In genomic region chr6:107977283-107977682, GRCh38 we compare ENCODE assay signal across 8 cellular contexts. TPM values are rescaled to one million over a fixed set of nuclear protein-coding genes. Genes with fewer than 3 reads are reported as not detected.
A peak's percentile ranks its signal among the peaks of the same experiment; 100 is the strongest.
DNase-seq lines count a peak whose midpoint lies in the region; FAIRE-seq and TF ChIP-seq lines count a peak whose summit lies in the region.

No MANE protein-coding gene starts in this region.

- no peaks in the 10 kb centered on the region for H3K9me2 ChIP-seq in neural cell (ENCODE audit: insufficient read depth, low read length)

- no peak overlapping the region for H3K27ac ChIP-seq in neural cell (ENCODE audit: low read length)
- no peak overlapping the region for H3K27ac ChIP-seq in colonic mucosa
- H3K27ac ChIP-seq in sigmoid colon, result no peak overlapping the region

- H3K4me3 ChIP-seq in bronchial epithelial cell (ENCODE audit: low read depth, low read length) (no peak overlapping the region), neural cell (ENCODE audit: low read length) (no peak overlapping the region), colonic mucosa (no peak overlapping the region), sigmoid colon (no peak overlapping the region)

- H3K36me3 ChIP-seq in bronchial epithelial cell (ENCODE audit: control insufficient read depth, insufficient read depth, low read length) (no peaks in the 10 kb centered on the region), neural cell (ENCODE audit: insufficient read depth, low read length) (no peaks in the 10 kb centered on the region), colonic mucosa (no peaks in the 10 kb centered on the region), sigmoid colon (no peaks in the 10 kb centered on the region)

- TF ChIP-seq POLR2A in sigmoid colon (IDR thresholded peaks at IDR 0.05), result no peak

- H3K4me1 ChIP-seq in colonic mucosa, result no peaks in the 10 kb centered on the region
- H3K4me1 ChIP-seq in sigmoid colon, result no peaks in the 10 kb centered on the region

- H3K4me2 ChIP-seq in neural cell (ENCODE audit: low read length), result no peak overlapping the region

- H3K27me3 ChIP-seq in bronchial epithelial cell (ENCODE audit: control insufficient read depth, insufficient read depth, low read length) (no peaks in the 10 kb centered on the region), neural cell (ENCODE audit: insufficient read depth, low read depth, low read length) (no peaks in the 10 kb centered on the region), colonic mucosa (no peaks in the 10 kb centered on the region), sigmoid colon (no peaks in the 10 kb centered on the region)

- 31 to 38% methylated on average over 1 of the region's 1 CpG for WGBS in sigmoid colon, 2 donors

- intact Hi-C loops in colonic mucosa (cut with DNase I) (loop anchor here (10.0 kb wide), 1 partner anchor 548 kb away; no protein-coding TSS in a partner anchor), sigmoid colon (cut with DNase I) (no loop called here)

- no peaks in the 10 kb centered on the region for H3K79me2 ChIP-seq in neural cell (replicated peaks; ENCODE audit: insufficient read depth, low read length)

- H3K9ac ChIP-seq in neural cell (ENCODE audit: low read length) (no peak overlapping the region), colonic mucosa (ENCODE audit: low read depth in 2 of 2, low read length in 2 of 2) (no peak overlapping the region)

- TF ChIP-seq CTCF in bronchial epithelial cell (IDR thresholded peaks at IDR 0.05; ENCODE audit: insufficient read depth, low read length, severe bottlenecking), result no peak
- TF ChIP-seq CTCF in neural cell (IDR thresholded peaks at IDR 0.05; ENCODE audit: poor library complexity, severe bottlenecking), result peak; percentile 75
- no peak for TF ChIP-seq CTCF in colonic mucosa (IDR thresholded peaks at IDR 0.05)
- no peak for TF ChIP-seq CTCF in sigmoid colon (IDR thresholded peaks at IDR 0.05)

- TF ChIP-seq EP300 in neural cell (conservative IDR thresholded peaks at IDR 0.05; ENCODE audit: poor library complexity, severe bottlenecking) (no peak), sigmoid colon (IDR thresholded peaks at IDR 0.05) (no peak)

- no peaks in the 10 kb centered on the region for H4K20me1 ChIP-seq in neural cell (ENCODE audit: insufficient read depth)

- no peaks in the 10 kb centered on the region for H3F3A ChIP-seq in neural cell (ENCODE audit: insufficient read depth, low read length, poor library complexity, severe bottlenecking)

- no peak overlapping the region for H2AFZ ChIP-seq in neural cell (ENCODE audit: low read depth, low read length)

- peak; percentile 76 for TF ChIP-seq RAD21 in neural cell (conservative IDR thresholded peaks at IDR 0.05)

- H3K9me3 ChIP-seq in neural cell (ENCODE audit: low read length), result no peaks in the 10 kb centered on the region
- no peaks in the 10 kb centered on the region for H3K9me3 ChIP-seq in colonic mucosa
- no peaks in the 10 kb centered on the region for H3K9me3 ChIP-seq in sigmoid colon

- DNase-seq in NCI-H146 treated with DMSO at 0.1 percent for 48 hours (lab: John Stamatoyannopoulos, UW; ENCODE audit: unreplicated experiment) (peak; percentile 38), bronchial epithelial cell (ENCODE audit: low read depth) (peak; percentile 44), colonic mucosa (no peak), sigmoid colon (no peak)
- no peak for DNase-seq in activated T-cell treated with anti-CD3 and anti-CD28 coated beads, Interleukin-2, amount 50 U/mL, for 1 hour
- no peak for DNase-seq in stimulated activated CD8-positive, alpha-beta memory T cell treated with anti-CD3 and anti-CD28 coated beads, Interleukin-4, amount 100 ng/mL, for 48 hours

- peak; percentile 76 for FAIRE-seq in G401.6 (lab: Jason Lieb, UNC)
- FAIRE-seq in bronchial epithelial cell (lab: Jason Lieb, UNC), result no peak

TF ChIP-seq in neural cell, 6 proteins besides CTCF, POLR2A, EP300 and RAD21:
- TF ChIP-seq SMC3 (conservative IDR thresholded peaks at IDR 0.05; ENCODE audit: poor library complexity), result peak; percentile 84
- no peak for TF ChIP-seq POLR2AphosphoS5 (IDR thresholded peaks at IDR 0.05)
- TF ChIP-seq MXI1 (conservative IDR thresholded peaks at IDR 0.05; ENCODE audit: poor library complexity, severe bottlenecking), result no peak
TF ChIP-seq in neural cell: peak in this region for 1.

RNA-seq across cellular contexts. Expression of gene SEC63, which starts 19.3 kb away (rescaled TPM):
- 19.7 and 31.1 TPM in 2 replicates for total RNA-seq in bronchial epithelial cell
- 30.1 and 34.8 TPM in 2 replicates for polyA plus RNA-seq in neural cell
- 68.9 and 75.4 TPM in 2 replicates for polyA minus RNA-seq in neural cell
- total RNA-seq in colonic mucosa, result 10 to 100 TPM; 65.3 to 84.3 TPM
- 10 to 100 TPM; 31.7 to 44.9 (median 33.9) TPM for total RNA-seq in sigmoid colon
- 10 to 100 TPM in 1 of 3 donors, 1 to 10 TPM in 2; 4.9 to 25.6 (median 7.2) TPM for polyA plus RNA-seq in sigmoid colon

Comparison
In these comparisons a context has a peak if more than half of its experiments do, and no peak if none do; other contexts are left out.
1. DNase-seq: peak in NCI-H146 treated with DMSO at 0.1 percent for 48 hours (single experiment) and bronchial epithelial cell (single experiment); none in colonic mucosa (single experiment), sigmoid colon (single experiment), activated T-cell treated with anti-CD3 and anti-CD28 coated beads, Interleukin-2, amount 50 U/mL, for 1 hour (single experiment) and stimulated activated CD8-positive, alpha-beta memory T cell treated with anti-CD3 and anti-CD28 coated beads, Interleukin-4, amount 100 ng/mL, for 48 hours (single experiment).